Comparison of ENCODE assay signal across 21 cellular contexts in genomic region chr5:177066227-177066626, GRCh38. TPM values are rescaled to one million over a fixed set of nuclear protein-coding genes. Genes with fewer than 3 reads are reported as not detected.
DNase-seq lines count a peak whose midpoint lies in the region; ATAC-seq, FAIRE-seq and TF ChIP-seq lines count a peak whose summit lies in the region.
"Had no signal": no experiment of that assay in that cellular context is flagged by ENCODE, and none has a peak within 500 bp of the region (broad histone marks: within the 10 kb centered on the region; RNA-seq: fewer than 3 reads in every experiment).

No MANE protein-coding gene starts in this region.

- H3F3A ChIP-seq in DOHH2 (ENCODE audit: control insufficient read depth, insufficient read depth), result peaks cover 22% of the 10 kb centered on the region

- no peak for TF ChIP-seq CTCF in DOHH2 (IDR thresholded peaks at IDR 0.05; ENCODE audit: low read depth, low read length, poor library complexity, severe bottlenecking)
- no peak for TF ChIP-seq CTCF in HFFc6 (IDR thresholded peaks at IDR 0.05)
- no peak for TF ChIP-seq CTCF in bronchial epithelial cell (IDR thresholded peaks at IDR 0.05; ENCODE audit: insufficient read depth, low read length, severe bottlenecking)

- ATAC-seq in left colon (peak; percentile 73), HG02642 (IDR thresholded peaks at IDR 0.05; ENCODE audit: poor library complexity, unreplicated experiment) (no peak)
- no peak for ATAC-seq in activated T-cell treated with anti-CD3 and anti-CD28 coated beads, Interleukin-2, amount 50 U/mL, for 4 hours
- ATAC-seq in activated naive CD4-positive, alpha-beta T cell treated with anti-CD3 and anti-CD28 coated beads, Interleukin-2, amount 50 U/mL, for 72 hours, result no peak
- ATAC-seq: HCT116 had no signal

- H3K4me1 Mint-ChIP-seq in HFFc6 (ENCODE audit: low read depth), result peaks cover 33% of the 10 kb centered on the region
- no peaks in the 10 kb centered on the region for H3K4me1 Mint-ChIP-seq in activated CD4-positive, alpha-beta memory T cell treated with anti-CD3 and anti-CD28 coated beads for 36 hours (ENCODE audit: low read depth)
- no peaks in the 10 kb centered on the region for H3K4me1 Mint-ChIP-seq in activated T-cell treated with anti-CD3 and anti-CD28 coated beads, Interleukin-2, amount 50 U/mL, for 4 hours (ENCODE audit: low read depth)
- H3K4me1 Mint-ChIP-seq: CD14-positive monocyte had no signal

- H4K20me1 ChIP-seq in DOHH2 (ENCODE audit: control insufficient read depth, insufficient read depth, low read depth, low read length), result no peaks in the 10 kb centered on the region

- no peak overlapping the region for H3K4me3 ChIP-seq in DOHH2 (ENCODE audit: low read length)
- H3K4me3 ChIP-seq in bronchial epithelial cell (ENCODE audit: low read depth, low read length), result no peak overlapping the region

- H3K36me3 ChIP-seq in DOHH2 (ENCODE audit: control insufficient read depth, low read length), result peaks cover 41% of the 10 kb centered on the region
- H3K36me3 ChIP-seq in bronchial epithelial cell (ENCODE audit: control insufficient read depth, insufficient read depth, low read length), result peaks cover 7% of the 10 kb centered on the region

- peaks cover 33% of the 10 kb centered on the region for H3K4me1 ChIP-seq in DOHH2 (ENCODE audit: control insufficient read depth, low read length)

- no peak overlapping the region; the same call in 1 of the 2 replicates for H3K4me3 Mint-ChIP-seq in HFFc6
- H3K4me3 Mint-ChIP-seq in activated CD4-positive, alpha-beta memory T cell treated with anti-CD3 and anti-CD28 coated beads for 36 hours, result no peak overlapping the region
- H3K4me3 Mint-ChIP-seq in activated T-cell treated with anti-CD3 and anti-CD28 coated beads, Interleukin-2, amount 50 U/mL, for 4 hours, result no peak overlapping the region
- H3K4me3 Mint-ChIP-seq: B cell, CD14-positive monocyte, IgD-negative memory B cell had no signal

- peaks cover 19% of the 10 kb centered on the region; the same call in 1 of the 2 replicates for H3K36me3 Mint-ChIP-seq in HFFc6 (ENCODE audit: low read depth)
- H3K36me3 Mint-ChIP-seq in activated CD4-positive, alpha-beta memory T cell treated with anti-CD3 and anti-CD28 coated beads for 36 hours, result peaks cover 5% of the 10 kb centered on the region
- H3K36me3 Mint-ChIP-seq in activated T-cell treated with anti-CD3 and anti-CD28 coated beads, Interleukin-2, amount 50 U/mL, for 4 hours (ENCODE audit: insufficient read depth), result peaks cover 3% of the 10 kb centered on the region
- H3K36me3 Mint-ChIP-seq in activated naive CD4-positive, alpha-beta T cell treated with anti-CD3 and anti-CD28 coated beads, Interleukin-2, amount 50 U/mL, for 72 hours, result no peaks in the 10 kb centered on the region

- intact Hi-C loops in left colon (cut with DNase I, micrococcal nuclease), result no loop called here
- intact Hi-C loops in activated CD4-positive, alpha-beta memory T cell treated with anti-CD3 and anti-CD28 coated beads for 36 hours (cut with micrococcal nuclease), result no loop called here

- no peak for FAIRE-seq in bronchial epithelial cell (lab: Jason Lieb, UNC)
- FAIRE-seq: A204.1, GM12891, H1, RCC 7860 had no signal

- no peaks in the 10 kb centered on the region for H3K9me3 ChIP-seq in DOHH2 (ENCODE audit: control insufficient read depth, insufficient read depth, low read length)

- no peaks in the 10 kb centered on the region for H3K9me3 Mint-ChIP-seq in HFFc6
- H3K9me3 Mint-ChIP-seq in activated CD4-positive, alpha-beta memory T cell treated with anti-CD3 and anti-CD28 coated beads for 36 hours, result no peaks in the 10 kb centered on the region
- H3K9me3 Mint-ChIP-seq in activated T-cell treated with anti-CD3 and anti-CD28 coated beads, Interleukin-2, amount 50 U/mL, for 4 hours, result no peaks in the 10 kb centered on the region
- H3K9me3 Mint-ChIP-seq in activated naive CD4-positive, alpha-beta T cell treated with anti-CD3 and anti-CD28 coated beads, Interleukin-2, amount 50 U/mL, for 72 hours, result no peaks in the 10 kb centered on the region
- H3K9me3 Mint-ChIP-seq: CD14-positive monocyte, IgD-negative memory B cell had no signal

- no peak overlapping the region for H3K27ac ChIP-seq in DOHH2 (ENCODE audit: low read depth, low read length)

- no peaks in the 10 kb centered on the region for H3K9me2 ChIP-seq in DOHH2 (replicated peaks; ENCODE audit: control insufficient read depth, low read length)

- POLR2A ChIA-PET in activated CD4-positive, alpha-beta memory T cell treated with anti-CD3 and anti-CD28 coated beads for 36 hours (lab: Charles Lee), result no interaction called here

- CTCF ChIA-PET in activated CD4-positive, alpha-beta memory T cell treated with anti-CD3 and anti-CD28 coated beads for 36 hours (lab: Charles Lee), result interaction anchor here (0.6 kb wide), 1 partner anchor 14 kb away, joined by 4 read pairs; no protein-coding TSS in a partner anchor

- H3K27me3 Mint-ChIP-seq in HFFc6 (ENCODE audit: insufficient read depth), result no peaks in the 10 kb centered on the region; the same call in 1 of the 2 replicates
- H3K27me3 Mint-ChIP-seq in activated CD4-positive, alpha-beta memory T cell treated with anti-CD3 and anti-CD28 coated beads for 36 hours, result no peaks in the 10 kb centered on the region
- H3K27me3 Mint-ChIP-seq in activated T-cell treated with anti-CD3 and anti-CD28 coated beads, Interleukin-2, amount 50 U/mL, for 4 hours (ENCODE audit: low read depth), result no peaks in the 10 kb centered on the region
- H3K27me3 Mint-ChIP-seq: B cell, IgD-negative memory B cell had no signal

- H3K27me3 ChIP-seq in DOHH2 (ENCODE audit: control insufficient read depth, low read length), result no peaks in the 10 kb centered on the region
- no peaks in the 10 kb centered on the region for H3K27me3 ChIP-seq in bronchial epithelial cell (ENCODE audit: control insufficient read depth, insufficient read depth, low read length)

- H3K27ac Mint-ChIP-seq in HFFc6, result peak overlapping the region; percentile 78
- H3K27ac Mint-ChIP-seq in activated CD4-positive, alpha-beta memory T cell treated with anti-CD3 and anti-CD28 coated beads for 36 hours, result no peak overlapping the region
- peak overlapping the region in 1 of 2 donors; percentile 54 for H3K27ac Mint-ChIP-seq in activated naive CD4-positive, alpha-beta T cell treated with anti-CD3 and anti-CD28 coated beads, Interleukin-2, amount 50 U/mL, for 72 hours
- H3K27ac Mint-ChIP-seq: B cell had no signal

- H3K4me2 ChIP-seq in DOHH2 (ENCODE audit: low read length), result peak overlapping the region; percentile 6; the same call in 1 of the 2 replicates

- H3K79me2 ChIP-seq in DOHH2 (ENCODE audit: control insufficient read depth, low read length), result no peaks in the 10 kb centered on the region

- peak; percentile 39 for DNase-seq in HFFc6
- DNase-seq in bronchial epithelial cell (ENCODE audit: low read depth), result peak; percentile 39
- no peak for DNase-seq in left colon
- DNase-seq in activated CD4-positive, alpha-beta memory T cell treated with anti-CD3 and anti-CD28 coated beads for 36 hours, result no peak
- no peak for DNase-seq in activated T-cell treated with anti-CD3 and anti-CD28 coated beads, Interleukin-2, amount 50 U/mL, for 4 hours
- DNase-seq in activated naive CD4-positive, alpha-beta T cell treated with anti-CD3 and anti-CD28 coated beads, Interleukin-2, amount 50 U/mL, for 72 hours (ENCODE audit: low spot score in 2 of 2), result no peak
- DNase-seq: NCI-H1694, NCI-H2081, NCI-H2171 treated with DMSO at 0.1 percent for 48 hours, NCI-H524 treated with DMSO at 0.1 percent for 48 hours, Right ventricle myocardium superior had no signal

RNA-seq across cellular contexts. Expression of gene FGFR4, which starts 20.5 kb away (rescaled TPM):
- under 1 TPM in 5 of 6 experiments, not detected in 1; 0.14 to 0.53 (median 0.33) TPM for total RNA-seq in HFFc6 (2021; fragmentation: NEBNext Ultra II Directional; extraction: Animal tissue kit (Norgen Biotek cat#: 25700))
- total RNA-seq in bronchial epithelial cell (0.79 and 1.5 TPM in 2 replicates), left colon (10 to 100 TPM; 43.3 to 56.1 TPM)
- total RNA-seq in activated CD4-positive, alpha-beta memory T cell treated with anti-CD3 and anti-CD28 coated beads for 36 hours, result under 1 TPM; 0.76 to 0.87 TPM
- 1 to 10 TPM in 2 of 3 donors, under 1 TPM in 1; 0.98 to 3.5 (median 2.7) TPM for total RNA-seq in activated T-cell treated with anti-CD3 and anti-CD28 coated beads, Interleukin-2, amount 50 U/mL, for 4 hours
- 1 to 10 TPM in 1 of 2 donors, under 1 TPM in 1; 0.75 to 2.3 TPM for total RNA-seq in activated naive CD4-positive, alpha-beta T cell treated with anti-CD3 and anti-CD28 coated beads, Interleukin-2, amount 50 U/mL, for 72 hours

RNA-seq across cellular contexts. Expression of gene ZNF346, which starts 43.7 kb away (rescaled TPM):
- total RNA-seq in HFFc6 (2021; fragmentation: NEBNext Ultra II Directional; extraction: Animal tissue kit (Norgen Biotek cat#: 25700)), result 10 to 100 TPM; 11.2 to 15.1 (median 12.0) TPM
- 7.1 and 9.1 TPM in 2 replicates for total RNA-seq in bronchial epithelial cell
- total RNA-seq in left colon, result 10 to 100 TPM; 10.9 to 12.6 TPM
- total RNA-seq in activated CD4-positive, alpha-beta memory T cell treated with anti-CD3 and anti-CD28 coated beads for 36 hours, result 10 to 100 TPM; 12.7 to 15.6 TPM
- 10 to 100 TPM; 18.7 to 21.7 (median 21.3) TPM for total RNA-seq in activated T-cell treated with anti-CD3 and anti-CD28 coated beads, Interleukin-2, amount 50 U/mL, for 4 hours
- 10 to 100 TPM; 20.7 to 24.3 TPM for total RNA-seq in activated naive CD4-positive, alpha-beta T cell treated with anti-CD3 and anti-CD28 coated beads, Interleukin-2, amount 50 U/mL, for 72 hours

RNA-seq across cellular contexts. Expression of gene UIMC1, which starts 59.6 kb away (rescaled TPM):
- total RNA-seq in HFFc6 (2021; fragmentation: NEBNext Ultra II Directional; extraction: Animal tissue kit (Norgen Biotek cat#: 25700)), result 10 to 100 TPM; 19.8 to 34.4 (median 23.6) TPM
- 22.0 and 24.5 TPM in 2 replicates for total RNA-seq in bronchial epithelial cell
- total RNA-seq in left colon, result 10 to 100 TPM; 33.1 to 33.3 TPM
- 10 to 100 TPM; 52.9 to 53.5 TPM for total RNA-seq in activated CD4-positive, alpha-beta memory T cell treated with anti-CD3 and anti-CD28 coated beads for 36 hours
- 10 to 100 TPM; 51.7 to 64.2 (median 57.1) TPM for total RNA-seq in activated T-cell treated with anti-CD3 and anti-CD28 coated beads, Interleukin-2, amount 50 U/mL, for 4 hours
- 10 to 100 TPM; 38.7 to 41.4 TPM for total RNA-seq in activated naive CD4-positive, alpha-beta T cell treated with anti-CD3 and anti-CD28 coated beads, Interleukin-2, amount 50 U/mL, for 72 hours

Comparison
In these comparisons a context has a peak if more than half of its experiments do, and no peak if none do; other contexts are left out.
1. DNase-seq: peak in HFFc6 (single experiment) and bronchial epithelial cell (single experiment); none in left colon (0 of 2), activated CD4-positive, alpha-beta memory T cell treated with anti-CD3 and anti-CD28 coated beads for 36 hours (single experiment), activated T-cell treated with anti-CD3 and anti-CD28 coated beads, Interleukin-2, amount 50 U/mL, for 4 hours (single experiment) and activated naive CD4-positive, alpha-beta T cell treated with anti-CD3 and anti-CD28 coated beads, Interleukin-2, amount 50 U/mL, for 72 hours (0 of 2).
2. RNA of gene FGFR4, which starts 20.5 kb away (total RNA-seq): 43.3 to 56.1 TPM in left colon; 0.98 to 3.5 TPM in activated T-cell treated with anti-CD3 and anti-CD28 coated beads, Interleukin-2, amount 50 U/mL, for 4 hours, 0.75 to 2.3 TPM in activated naive CD4-positive, alpha-beta T cell treated with anti-CD3 and anti-CD28 coated beads, Interleukin-2, amount 50 U/mL, for 72 hours, 0.76 to 0.87 TPM in activated CD4-positive, alpha-beta memory T cell treated with anti-CD3 and anti-CD28 coated beads for 36 hours, 0.79 to 1.5 TPM in bronchial epithelial cell and 0.14 to 0.53 TPM in HFFc6; every median in the first group is over 4 times any median in the second.